In the genomic region with DNA sequence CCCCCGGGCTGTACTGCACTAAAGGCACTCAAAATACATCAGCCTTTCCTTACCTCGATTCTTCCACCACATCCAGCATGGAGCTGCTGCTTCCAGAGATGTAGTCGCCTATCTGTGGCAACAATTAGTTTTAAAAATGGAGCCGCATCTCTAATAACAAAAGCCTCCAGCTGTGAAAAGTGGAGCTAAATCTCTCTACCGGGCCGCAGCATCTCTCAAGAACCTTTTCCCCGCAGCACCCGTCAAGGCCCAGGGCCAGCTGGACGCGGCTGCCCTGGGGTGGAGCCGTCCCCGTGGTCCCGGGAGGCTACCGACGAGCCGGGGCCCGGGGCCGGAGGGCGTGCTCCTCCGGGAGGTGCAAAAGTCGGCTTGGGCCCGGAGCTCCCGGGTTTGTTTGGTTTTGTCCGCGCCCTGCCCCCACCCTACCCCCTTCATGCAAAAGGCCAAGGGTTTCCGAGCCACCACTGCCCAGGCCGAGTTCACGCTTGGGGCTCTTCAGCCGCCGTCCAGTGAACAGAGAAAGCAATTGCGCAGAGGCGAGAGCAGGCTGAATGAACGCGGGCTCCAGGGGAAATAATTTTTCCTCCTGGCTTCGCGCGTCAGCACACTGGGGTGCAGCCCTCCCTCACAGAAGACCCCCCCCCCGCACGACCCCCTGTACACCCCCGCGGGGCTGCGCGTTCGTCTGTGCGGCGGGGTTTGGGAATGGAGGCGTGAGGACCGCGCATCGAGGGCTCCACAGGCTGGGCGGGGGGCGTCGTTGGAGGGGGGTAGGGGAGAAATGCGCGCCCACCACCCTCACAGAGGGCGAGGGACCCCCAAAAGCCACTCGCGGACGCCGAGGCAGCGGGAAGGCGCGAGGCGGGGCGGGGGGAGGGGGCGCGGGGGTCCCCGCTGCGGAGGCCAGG, we compare ENCODE assay signal across 8 cellular contexts. TPM values are rescaled to one million over a fixed set of nuclear protein-coding genes. Genes with fewer than 3 reads are reported as not detected.
DNase-seq lines count a peak whose midpoint lies in the region.

No MANE protein-coding gene starts in this region.

- H3K4me2 ChIP-seq in Karpas-422 (ENCODE audit: low read depth, low read length, poor library complexity, severe bottlenecking): no peak overlapping the region

- H3K9me3 ChIP-seq in Karpas-422 (ENCODE audit: low read length): no peaks in the 10 kb centered on the region

- H3K9ac ChIP-seq in Karpas-422 (ENCODE audit: low read length): no peak overlapping the region

- no peaks in the 10 kb centered on the region for H3K36me3 ChIP-seq in Karpas-422 (ENCODE audit: insufficient read depth, low read length)

- no peak overlapping the region for H3K4me3 ChIP-seq in Karpas-422 (ENCODE audit: low read length)

- peak overlapping the region; percentile 9 for H3K27ac ChIP-seq in substantia nigra (ENCODE audit: low read depth, low read length, poor library complexity, severe bottlenecking)
- no peak overlapping the region for H3K27ac ChIP-seq in Karpas-422 (ENCODE audit: low read length)

- peak; percentile 30 for DNase-seq in NCI-H1092 treated with DMSO at 0.1 percent for 48 hours (lab: John Stamatoyannopoulos, UW)
- DNase-seq in NCI-H1092 (lab: John Stamatoyannopoulos, UW): no peak
- DNase-seq in astrocyte of the hippocampus (ENCODE audit: low read depth, low spot score): peak; percentile 58
- DNase-seq in iPS-NIHi7 (ENCODE audit: extremely low spot score): peak; percentile 38
- DNase-seq in substantia nigra (lab: John Stamatoyannopoulos, UW): peak in 31 of 49 donors; percentile 4 to 44 (median 19)
- no peak for DNase-seq in NCI-H2029 treated with DMSO at 0.1 percent for 48 hours (lab: John Stamatoyannopoulos, UW)
- no peak for DNase-seq in Karpas-422
- DNase-seq in activated naive CD4-positive, alpha-beta T cell treated with anti-CD3 and anti-CD28 coated beads, Interleukin-2, amount 50 U/mL, for 16 hours: no peak

- no peaks in the 10 kb centered on the region for H3K27me3 ChIP-seq in Karpas-422 (ENCODE audit: low read length)

- no peaks in the 10 kb centered on the region for H3K9me2 ChIP-seq in Karpas-422 (replicated peaks; ENCODE audit: insufficient read depth, low read length)

- no peaks in the 10 kb centered on the region for H3K79me2 ChIP-seq in Karpas-422 (ENCODE audit: low read length)

- H4K20me1 ChIP-seq in Karpas-422 (ENCODE audit: insufficient read depth, low read depth, low read length): no peaks in the 10 kb centered on the region

- H2AFZ ChIP-seq in Karpas-422 (ENCODE audit: low read length): no peak overlapping the region

- H3K4me1 ChIP-seq in Karpas-422 (ENCODE audit: low read length): no peaks in the 10 kb centered on the region

RNA-seq across cellular contexts. Expression of gene GREB1L, which starts 0.6 kb away (rescaled TPM):
- total RNA-seq in Karpas-422 (2014; rRNA removed; shearing (Covaris generic); ENCODE audit: low replicate concordance): not detected in 2 replicates

Comparison
In these comparisons a context has a peak if more than half of its experiments do, and no peak if none do; other contexts are left out.
1. DNase-seq: peak in NCI-H1092 treated with DMSO at 0.1 percent for 48 hours (single experiment), astrocyte of the hippocampus (single experiment), iPS-NIHi7 (single experiment) and substantia nigra (31 of 49); none in NCI-H1092 (single experiment), NCI-H2029 treated with DMSO at 0.1 percent for 48 hours (single experiment), Karpas-422 (single experiment) and activated naive CD4-positive, alpha-beta T cell treated with anti-CD3 and anti-CD28 coated beads, Interleukin-2, amount 50 U/mL, for 16 hours (single experiment).